2 cellular contexts compared by ENCODE assay signal in the genomic region with DNA sequence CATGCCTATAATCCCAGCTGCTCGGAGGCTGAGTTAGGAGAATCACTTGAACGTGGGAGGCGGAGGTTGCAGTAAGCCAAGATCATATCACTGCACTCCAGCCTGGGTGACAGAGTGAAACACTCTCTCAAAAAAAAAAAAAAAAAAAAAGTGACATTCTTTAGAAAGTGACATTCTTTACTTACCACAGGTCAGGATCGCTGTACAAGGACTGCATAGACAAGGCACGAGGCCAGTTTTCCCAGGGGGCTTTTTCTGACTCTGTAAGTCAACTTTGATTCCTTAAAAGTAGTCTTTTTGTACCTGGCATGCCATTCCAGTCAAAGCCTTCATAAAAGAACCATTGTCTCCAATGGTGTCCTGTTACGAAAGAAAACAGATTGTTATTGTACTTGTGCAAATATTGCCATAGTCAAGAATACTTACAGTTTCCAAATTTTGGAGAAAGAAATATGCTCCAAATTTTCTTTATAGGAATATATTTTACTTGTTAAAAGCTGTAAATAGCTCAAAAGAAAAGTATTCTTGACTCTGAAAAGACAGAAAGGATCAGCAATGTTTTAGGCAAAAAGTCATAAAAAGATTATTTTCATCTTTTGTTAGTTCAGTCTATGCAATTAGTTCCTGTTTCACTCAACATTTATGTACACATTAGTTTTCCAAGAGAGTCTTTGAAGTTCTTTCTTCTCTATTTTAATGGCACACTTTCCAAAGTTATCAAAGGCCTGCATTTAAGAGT.
TF ChIP-seq lines count a peak whose summit lies in the region.

No MANE protein-coding gene starts in this region.

TF ChIP-seq in A549, 52 proteins besides CTCF, POLR2A, EP300 and RAD21:
- TF ChIP-seq ZFP36 (IDR thresholded peaks at IDR 0.05; ENCODE audit: borderline replicate concordance, partially characterized antibody) (no peak), CHD4 (IDR thresholded peaks at IDR 0.05; ENCODE audit: borderline replicate concordance) (no peak), RFX5 (IDR thresholded peaks at IDR 0.05) (no peak), NR3C1 (IDR thresholded peaks at IDR 0.05) (no peak), RARB (CRISPR knock-in tag; IDR thresholded peaks at IDR 0.05) (no peak), FOSL2 (IDR thresholded peaks at IDR 0.05) (no peak), FOSL2 (CRISPR knock-in tag; IDR thresholded peaks at IDR 0.05) (no peak)
- TF ChIP-seq, protein P1, sequence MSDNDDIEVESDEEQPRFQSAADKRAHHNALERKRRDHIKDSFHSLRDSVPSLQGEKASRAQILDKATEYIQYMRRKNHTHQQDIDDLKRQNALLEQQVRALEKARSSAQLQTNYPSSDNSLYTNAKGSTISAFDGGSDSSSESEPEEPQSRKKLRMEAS (IDR thresholded peaks at IDR 0.05) = no peak
- TF ChIP-seq, protein P2, sequence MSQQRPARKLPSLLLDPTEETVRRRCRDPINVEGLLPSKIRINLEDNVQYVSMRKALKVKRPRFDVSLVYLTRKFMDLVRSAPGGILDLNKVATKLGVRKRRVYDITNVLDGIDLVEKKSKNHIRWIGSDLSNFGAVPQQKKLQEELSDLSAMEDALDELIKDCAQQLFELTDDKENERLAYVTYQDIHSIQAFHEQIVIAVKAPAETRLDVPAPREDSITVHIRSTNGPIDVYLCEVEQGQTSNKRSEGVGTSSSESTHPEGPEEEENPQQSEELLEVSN (IDR thresholded peaks at IDR 0.05; ENCODE audit: borderline replicate concordance, low read depth) = no peak
- TF ChIP-seq, protein P3, sequence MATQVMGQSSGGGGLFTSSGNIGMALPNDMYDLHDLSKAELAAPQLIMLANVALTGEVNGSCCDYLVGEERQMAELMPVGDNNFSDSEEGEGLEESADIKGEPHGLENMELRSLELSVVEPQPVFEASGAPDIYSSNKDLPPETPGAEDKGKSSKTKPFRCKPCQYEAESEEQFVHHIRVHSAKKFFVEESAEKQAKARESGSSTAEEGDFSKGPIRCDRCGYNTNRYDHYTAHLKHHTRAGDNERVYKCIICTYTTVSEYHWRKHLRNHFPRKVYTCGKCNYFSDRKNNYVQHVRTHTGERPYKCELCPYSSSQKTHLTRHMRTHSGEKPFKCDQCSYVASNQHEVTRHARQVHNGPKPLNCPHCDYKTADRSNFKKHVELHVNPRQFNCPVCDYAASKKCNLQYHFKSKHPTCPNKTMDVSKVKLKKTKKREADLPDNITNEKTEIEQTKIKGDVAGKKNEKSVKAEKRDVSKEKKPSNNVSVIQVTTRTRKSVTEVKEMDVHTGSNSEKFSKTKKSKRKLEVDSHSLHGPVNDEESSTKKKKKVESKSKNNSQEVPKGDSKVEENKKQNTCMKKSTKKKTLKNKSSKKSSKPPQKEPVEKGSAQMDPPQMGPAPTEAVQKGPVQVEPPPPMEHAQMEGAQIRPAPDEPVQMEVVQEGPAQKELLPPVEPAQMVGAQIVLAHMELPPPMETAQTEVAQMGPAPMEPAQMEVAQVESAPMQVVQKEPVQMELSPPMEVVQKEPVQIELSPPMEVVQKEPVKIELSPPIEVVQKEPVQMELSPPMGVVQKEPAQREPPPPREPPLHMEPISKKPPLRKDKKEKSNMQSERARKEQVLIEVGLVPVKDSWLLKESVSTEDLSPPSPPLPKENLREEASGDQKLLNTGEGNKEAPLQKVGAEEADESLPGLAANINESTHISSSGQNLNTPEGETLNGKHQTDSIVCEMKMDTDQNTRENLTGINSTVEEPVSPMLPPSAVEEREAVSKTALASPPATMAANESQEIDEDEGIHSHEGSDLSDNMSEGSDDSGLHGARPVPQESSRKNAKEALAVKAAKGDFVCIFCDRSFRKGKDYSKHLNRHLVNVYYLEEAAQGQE (IDR thresholded peaks at IDR 0.05) = no peak

TF ChIP-seq in GM23338, 12 proteins besides CTCF, POLR2A, EP300 and RAD21:
- no peak for TF ChIP-seq POLR2AphosphoS5 (IDR thresholded peaks at IDR 0.05; ENCODE audit: low read depth)
TF ChIP-seq in GM23338: peak in this region for 0.
